21 cellular contexts compared by ENCODE assay signal in the genomic region with DNA sequence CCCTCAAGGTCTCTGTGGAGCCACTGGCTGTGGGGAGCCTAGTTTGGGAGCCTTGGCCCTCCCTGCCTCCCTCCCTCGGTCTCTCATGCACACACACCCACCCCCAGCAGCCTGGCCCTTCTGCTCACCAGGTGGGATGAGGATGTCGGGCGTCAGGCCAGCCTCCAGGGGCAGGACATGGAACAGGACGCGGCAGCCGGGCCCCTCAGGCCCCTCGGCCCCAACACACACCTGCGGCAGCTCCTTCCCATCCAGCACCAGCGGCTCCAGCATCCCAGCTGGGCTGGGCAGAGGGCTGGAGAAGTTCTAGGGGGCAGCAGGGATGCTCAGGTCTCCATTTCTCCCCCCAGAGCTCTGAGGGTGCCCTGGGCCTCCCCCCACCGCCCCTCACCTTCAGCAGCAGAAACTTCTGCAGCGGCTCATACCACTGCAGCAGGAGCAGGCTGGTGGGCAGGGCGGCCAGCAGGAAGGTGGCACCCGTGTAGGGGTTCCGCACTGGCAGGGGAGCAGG.
"Had no signal": no experiment of that assay in that cellular context is flagged by ENCODE, and none has a peak within 500 bp of the region (broad histone marks: within the 10 kb centered on the region; RNA-seq: fewer than 3 reads in every experiment).

No MANE protein-coding gene starts in this region.

- H3K9me3 Mint-ChIP-seq: activated CD8-positive, alpha-beta T cell treated with anti-CD3 and anti-CD28 coated beads for 36 hours; activated naive CD4-positive, alpha-beta T cell treated with anti-CD3 and anti-CD28 coated beads, Interleukin-2, amount 10 ng/mL, durations not matched to agents 7 days and 5 days; activated T-cell treated with anti-CD3 and anti-CD28 coated beads, Interleukin-2, amount 50 U/mL, for 4 hours; central memory CD8-positive, alpha-beta T cell; naive thymus-derived CD8-positive, alpha-beta T cell; stimulated activated effector memory CD8-positive, alpha-beta T cell treated with anti-CD3 and anti-CD28 coated beads, Interleukin-12 subunit alpha, Interleukin-12 subunit beta, amount 100 ng/mL, for 72 hours had no signal

- H3K9me3 ChIP-seq: SJSA1, thoracic aorta, upper lobe of left lung had no signal

- H3K27me3 Mint-ChIP-seq: activated CD8-positive, alpha-beta T cell treated with anti-CD3 and anti-CD28 coated beads for 36 hours; activated naive CD4-positive, alpha-beta T cell treated with anti-CD3 and anti-CD28 coated beads, Interleukin-2, amount 10 ng/mL, durations not matched to agents 7 days and 5 days; central memory CD8-positive, alpha-beta T cell; naive thymus-derived CD8-positive, alpha-beta T cell; progenitor cell of endocrine pancreas had no signal

- H3K27ac ChIP-seq: brain microvascular endothelial cell, coronary artery, SJSA1, thoracic aorta had no signal

- H3K4me3 Mint-ChIP-seq: activated CD8-positive, alpha-beta T cell treated with anti-CD3 and anti-CD28 coated beads for 36 hours; activated naive CD4-positive, alpha-beta T cell treated with anti-CD3 and anti-CD28 coated beads, Interleukin-2, amount 10 ng/mL, durations not matched to agents 7 days and 5 days; activated T-cell treated with anti-CD3 and anti-CD28 coated beads, Interleukin-2, amount 50 U/mL, for 4 hours; central memory CD8-positive, alpha-beta T cell; naive thymus-derived CD8-positive, alpha-beta T cell; stimulated activated effector memory CD8-positive, alpha-beta T cell treated with anti-CD3 and anti-CD28 coated beads, Interleukin-12 subunit alpha, Interleukin-12 subunit beta, amount 100 ng/mL, for 72 hours had no signal

- DNase-seq: activated CD4-positive, alpha-beta T cell treated with anti-CD3 and anti-CD28 coated beads for 48 hours; activated CD8-positive, alpha-beta T cell treated with anti-CD3 and anti-CD28 coated beads for 36 hours; activated effector memory CD4-positive, alpha-beta T cell treated with Interleukin-2 at 50 U/mL for 16 hours; activated naive CD4-positive, alpha-beta T cell treated with anti-CD3 and anti-CD28 coated beads, Interleukin-2, amount 10 ng/mL, durations not matched to agents 7 days and 5 days; activated T-cell treated with anti-CD3 and anti-CD28 coated beads, Interleukin-2, amount 50 U/mL, for 4 hours; brain microvascular endothelial cell; hypothalamus; left ventricle myocardium superior; mesenchymal stem cell; small intestine; stimulated activated CD4-positive, alpha-beta T cell treated with anti-CD3 and anti-CD28 coated beads, Interleukin-4, amount 100 ng/mL, for 1 hour; SW 1271; T-helper 2 cell had no signal

- H3K4me3 ChIP-seq: coronary artery, SJSA1, thoracic aorta, upper lobe of left lung had no signal

- ATAC-seq: activated CD8-positive, alpha-beta T cell treated with anti-CD3 and anti-CD28 coated beads for 36 hours; activated T-cell treated with anti-CD3 and anti-CD28 coated beads, Interleukin-2, amount 50 U/mL, for 4 hours; left ventricle myocardium superior; naive thymus-derived CD8-positive, alpha-beta T cell; stimulated activated effector memory CD8-positive, alpha-beta T cell treated with anti-CD3 and anti-CD28 coated beads, Interleukin-12 subunit alpha, Interleukin-12 subunit beta, amount 100 ng/mL, for 72 hours had no signal

- H3K27ac Mint-ChIP-seq: activated naive CD4-positive, alpha-beta T cell treated with anti-CD3 and anti-CD28 coated beads, Interleukin-2, amount 10 ng/mL, durations not matched to agents 7 days and 5 days; progenitor cell of endocrine pancreas had no signal

- H3K4me1 ChIP-seq: SJSA1 had no signal

- H3K27me3 ChIP-seq: brain microvascular endothelial cell, SJSA1, upper lobe of left lung had no signal
